Comparison of ENCODE assay signal across 23 cellular contexts in genomic region chr9:138078846-138079245, GRCh38.
DNase-seq lines count a peak whose midpoint lies in the region; ATAC-seq, FAIRE-seq and TF ChIP-seq lines count a peak whose summit lies in the region.
"Had no signal": no experiment of that assay in that cellular context is flagged by ENCODE, and none has a peak within 500 bp of the region (broad histone marks: within the 10 kb centered on the region; RNA-seq: fewer than 3 reads in every experiment).

No MANE protein-coding gene starts in this region.

- H3K4me3 ChIP-seq in bronchial epithelial cell (ENCODE audit: low read depth, low read length) = no peak overlapping the region
- H3K4me3 ChIP-seq: GM23248, HAP-1 had no signal

- DNase-seq in activated CD8-positive, alpha-beta memory T cell treated with anti-CD3 and anti-CD28 coated beads, Interleukin-2, amount 10 ng/mL, durations not matched to agents 7 days and 5 days = peak; percentile 34
- DNase-seq in activated CD8-positive, alpha-beta memory T cell treated with anti-CD3 and anti-CD28 coated beads for 24 hours = no peak
- DNase-seq in bronchial epithelial cell (ENCODE audit: low read depth) (no peak), neural crest cell (ENCODE audit: low read depth, low spot score) (no peak), type B pancreatic cell (ENCODE audit: extremely low spot score, unreplicated experiment) (peak; percentile 29)
- no peak for DNase-seq in stimulated activated CD4-positive, alpha-beta T cell treated with anti-CD3 and anti-CD28 coated beads, Interleukin-4, amount 100 ng/mL, for 24 hours
- DNase-seq in effector CD4-positive, alpha-beta T cell = no peak
- DNase-seq: 8988T, Calu3, DMS153, GM23248, IMR-90, NCI-H1105, NCI-H146, NCI-H2029 treated with DMSO at 0.1 percent for 48 hours, NCI-H226, NCI-H510A treated with DMSO at 0.1 percent for 48 hours, NCI-H748 treated with DMSO at 0.1 percent for 48 hours had no signal

- H3K27ac Mint-ChIP-seq in activated CD8-positive, alpha-beta memory T cell treated with anti-CD3 and anti-CD28 coated beads, Interleukin-2, amount 10 ng/mL, durations not matched to agents 7 days and 5 days = no peak overlapping the region
- H3K27ac Mint-ChIP-seq in neural crest cell (ENCODE audit: unreplicated experiment) = peak overlapping the region; percentile 3
- no peak overlapping the region for H3K27ac Mint-ChIP-seq in type B pancreatic cell

- H3K27me3 Mint-ChIP-seq in activated CD8-positive, alpha-beta memory T cell treated with anti-CD3 and anti-CD28 coated beads, Interleukin-2, amount 10 ng/mL, durations not matched to agents 7 days and 5 days = peaks cover 3% of the 10 kb centered on the region
- H3K27me3 Mint-ChIP-seq in neural crest cell (ENCODE audit: low read depth) (peaks cover 7% of the 10 kb centered on the region), type B pancreatic cell (no peaks in the 10 kb centered on the region)

- ATAC-seq in activated CD8-positive, alpha-beta memory T cell treated with anti-CD3 and anti-CD28 coated beads, Interleukin-2, amount 10 ng/mL, durations not matched to agents 7 days and 5 days = no peak

- peak; percentile 13 for FAIRE-seq in bronchial epithelial cell (lab: Jason Lieb, UNC)
- FAIRE-seq: G401.6, GM12892, HTR-8/SVneo had no signal

- H3K9me3 Mint-ChIP-seq in activated CD8-positive, alpha-beta memory T cell treated with anti-CD3 and anti-CD28 coated beads, Interleukin-2, amount 10 ng/mL, durations not matched to agents 7 days and 5 days (ENCODE audit: low read depth) = no peaks in the 10 kb centered on the region
- H3K9me3 Mint-ChIP-seq in neural crest cell = no peaks in the 10 kb centered on the region
- H3K9me3 Mint-ChIP-seq in type B pancreatic cell = no peaks in the 10 kb centered on the region

- CTCF ChIA-PET in activated CD8-positive, alpha-beta memory T cell treated with anti-CD3 and anti-CD28 coated beads, Interleukin-2, amount 10 ng/mL, durations not matched to agents 7 days and 5 days (lab: Charles Lee) = no interaction called here

- no peaks in the 10 kb centered on the region for H3K36me3 Mint-ChIP-seq in activated CD8-positive, alpha-beta memory T cell treated with anti-CD3 and anti-CD28 coated beads, Interleukin-2, amount 10 ng/mL, durations not matched to agents 7 days and 5 days
- H3K36me3 Mint-ChIP-seq in neural crest cell (ENCODE audit: low read depth) (peaks cover 7% of the 10 kb centered on the region), type B pancreatic cell (no peaks in the 10 kb centered on the region)
- H3K36me3 Mint-ChIP-seq: CD8-positive, alpha-beta memory T cell had no signal

- no peaks in the 10 kb centered on the region for H3K36me3 ChIP-seq in bronchial epithelial cell (ENCODE audit: control insufficient read depth, insufficient read depth, low read length)
- H3K36me3 ChIP-seq: HAP-1 had no signal

- no peak overlapping the region for H3K4me3 Mint-ChIP-seq in activated CD8-positive, alpha-beta memory T cell treated with anti-CD3 and anti-CD28 coated beads, Interleukin-2, amount 10 ng/mL, durations not matched to agents 7 days and 5 days
- H3K4me3 Mint-ChIP-seq in neural crest cell (no peak overlapping the region), type B pancreatic cell (no peak overlapping the region)

- no peaks in the 10 kb centered on the region for H3K27me3 ChIP-seq in bronchial epithelial cell (ENCODE audit: control insufficient read depth, insufficient read depth, low read length)

- H3K4me1 Mint-ChIP-seq in activated CD8-positive, alpha-beta memory T cell treated with anti-CD3 and anti-CD28 coated beads, Interleukin-2, amount 10 ng/mL, durations not matched to agents 7 days and 5 days = no peaks in the 10 kb centered on the region
- no peaks in the 10 kb centered on the region for H3K4me1 Mint-ChIP-seq in neural crest cell
- H3K4me1 Mint-ChIP-seq in type B pancreatic cell (ENCODE audit: unreplicated experiment) = no peaks in the 10 kb centered on the region
- H3K4me1 Mint-ChIP-seq: CD8-positive, alpha-beta memory T cell had no signal

- TF ChIP-seq CTCF in bronchial epithelial cell (IDR thresholded peaks at IDR 0.05; ENCODE audit: insufficient read depth, low read length, severe bottlenecking) = no peak
- no peak for TF ChIP-seq CTCF in neural crest cell (conservative IDR thresholded peaks at IDR 0.05)
- no peak for TF ChIP-seq CTCF in type B pancreatic cell (conservative IDR thresholded peaks at IDR 0.05)

Comparison
In these comparisons a context has a peak if more than half of its experiments do, and no peak if none do; other contexts are left out.
1. DNase-seq: peak in activated CD8-positive, alpha-beta memory T cell treated with anti-CD3 and anti-CD28 coated beads, Interleukin-2, amount 10 ng/mL, durations not matched to agents 7 days and 5 days (single experiment) and type B pancreatic cell (single experiment); none in activated CD8-positive, alpha-beta memory T cell treated with anti-CD3 and anti-CD28 coated beads for 24 hours (single experiment), bronchial epithelial cell (single experiment), neural crest cell (single experiment), stimulated activated CD4-positive, alpha-beta T cell treated with anti-CD3 and anti-CD28 coated beads, Interleukin-4, amount 100 ng/mL, for 24 hours (single experiment) and effector CD4-positive, alpha-beta T cell (single experiment).